Comparison of ENCODE assay signal across 8 cellular contexts in the genomic region with DNA sequence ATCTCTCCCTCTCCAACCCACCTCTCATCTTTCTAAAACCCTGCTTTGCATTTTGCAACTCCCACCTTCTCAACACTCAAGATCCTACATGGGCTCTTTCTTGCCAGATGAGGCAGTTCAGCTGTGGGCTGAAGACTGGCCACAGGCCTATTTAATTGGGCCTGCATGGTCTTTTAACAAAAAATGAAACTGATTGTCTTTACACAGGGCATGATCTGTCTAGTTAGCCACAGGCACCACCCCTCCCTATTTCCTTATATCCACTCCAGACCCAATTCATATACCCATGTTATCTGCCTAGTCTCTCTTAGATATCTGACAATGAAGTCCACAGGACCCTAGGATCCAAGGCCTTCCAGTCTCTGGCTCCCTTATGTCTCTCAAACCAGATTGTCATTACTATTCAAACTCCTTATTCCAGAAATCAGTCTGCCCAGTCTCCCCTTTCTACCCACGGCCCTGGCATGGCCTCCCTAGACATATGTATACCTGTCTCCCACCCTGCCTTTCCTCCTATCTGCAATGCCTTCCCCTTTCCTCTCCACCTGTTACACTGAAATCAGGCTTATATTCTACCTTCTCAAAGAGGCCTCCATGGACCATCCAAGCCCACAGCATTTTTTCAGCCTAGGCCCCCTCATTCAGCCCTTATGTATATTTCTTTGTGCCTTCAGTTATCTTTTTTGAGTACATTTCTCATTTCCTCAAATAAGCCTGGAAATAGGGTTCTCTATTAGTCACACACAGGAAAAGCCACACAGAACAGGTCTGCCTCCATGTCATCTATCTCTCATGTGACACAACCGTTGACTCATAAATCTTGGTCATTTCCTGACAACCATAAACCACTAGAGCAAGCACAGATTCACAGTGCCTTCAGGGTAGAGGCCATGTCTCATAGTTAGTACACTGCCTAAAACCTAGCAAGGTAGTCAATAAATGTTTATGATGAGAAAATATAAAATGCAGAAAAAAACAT. TPM values are rescaled to one million over a fixed set of nuclear protein-coding genes. Genes with fewer than 3 reads are reported as not detected.
DNase-seq lines count a peak whose midpoint lies in the region; ATAC-seq and TF ChIP-seq lines count a peak whose summit lies in the region.

No MANE protein-coding gene starts in this region.

- ATAC-seq in GM21390 (IDR thresholded peaks at IDR 0.05; ENCODE audit: unreplicated experiment) = peak; percentile 97
- ATAC-seq in HG03571 (IDR thresholded peaks at IDR 0.05; ENCODE audit: unreplicated experiment) = peak; percentile 95

- H3K4me3 ChIP-seq in fibroblast of villous mesenchyme (ENCODE audit: low read depth, low read length) = no peak overlapping the region
- H3K4me3 ChIP-seq in urinary bladder (ENCODE audit: low read depth, low read length) = no peak overlapping the region

- peak overlapping the region; percentile 39 for H3K27ac ChIP-seq in urinary bladder (ENCODE audit: low read depth)

- H3K4me1 ChIP-seq in urinary bladder (ENCODE audit: insufficient read depth) = peaks cover 3% of the 10 kb centered on the region

- WGBS in urinary bladder = 77% methylated on average over 2 of the region's 2 CpGs

- DNase-seq in GM04504 (ENCODE audit: low read depth) (peak; percentile 50), fibroblast of villous mesenchyme (ENCODE audit: low read depth) (peak; percentile 56), UCSD-AML1 (lab: John Stamatoyannopoulos, UW; ENCODE audit: unreplicated experiment) (no peak), C1 segment of cervical spinal cord (lab: John Stamatoyannopoulos, UW) (no peak)
- DNase-seq in activated CD4-positive, alpha-beta T cell treated with anti-CD3 and anti-CD28 coated beads for 48 hours = peak; percentile 37

- no peaks in the 10 kb centered on the region for H3K36me3 ChIP-seq in urinary bladder (ENCODE audit: insufficient read depth)

- no peak for TF ChIP-seq CTCF in fibroblast of villous mesenchyme (IDR thresholded peaks at IDR 0.05; ENCODE audit: insufficient read depth, low read depth, low read length)

RNA-seq across cellular contexts. Expression of a gene that starts 39.0 kb away (rescaled TPM):
- total RNA-seq in fibroblast of villous mesenchyme (1.9 and 2.6 TPM in 2 replicates), urinary bladder (12.8 TPM)
- 1.6 TPM for polyA plus RNA-seq in urinary bladder

Comparison
In these comparisons a context has a peak if more than half of its experiments do, and no peak if none do; other contexts are left out.
1. DNase-seq: peak in GM04504 (single experiment), activated CD4-positive, alpha-beta T cell treated with anti-CD3 and anti-CD28 coated beads for 48 hours (single experiment) and fibroblast of villous mesenchyme (single experiment); none in UCSD-AML1 (single experiment) and C1 segment of cervical spinal cord (0 of 14).